In genomic region chr4:40656221-40656863, GRCh38 we compare ENCODE assay signal across 11 cellular contexts. TPM values are rescaled to one million over a fixed set of nuclear protein-coding genes. Genes with fewer than 3 reads are reported as not detected.
DNase-seq lines count a peak whose midpoint lies in the region; ATAC-seq and TF ChIP-seq lines count a peak whose summit lies in the region.
"Had no signal": no experiment of that assay in that cellular context is flagged by ENCODE, and none has a peak within 500 bp of the region (broad histone marks: within the 10 kb centered on the region; RNA-seq: fewer than 3 reads in every experiment).

No MANE protein-coding gene starts in this region.

- TF ChIP-seq CTCF in HL-60 (IDR thresholded peaks at IDR 0.05; ENCODE audit: insufficient read depth, low read length) = no peak
- no peak for TF ChIP-seq CTCF in foreskin fibroblast (IDR thresholded peaks at IDR 0.05; ENCODE audit: low read depth, low read length)

- peaks cover 10% of the 10 kb centered on the region for H3K4me1 Mint-ChIP-seq in activated CD4-positive, alpha-beta memory T cell treated with anti-CD3 and anti-CD28 coated beads for 36 hours (ENCODE audit: low read depth)
- peaks cover 15% of the 10 kb centered on the region for H3K4me1 Mint-ChIP-seq in activated CD4-positive, alpha-beta memory T cell treated with anti-CD3 and anti-CD28 coated beads, Interleukin-2, amount 10 ng/mL, durations not matched to agents 7 days and 5 days

- peak; percentile 96 for ATAC-seq in HG02678 (IDR thresholded peaks at IDR 0.05; ENCODE audit: unreplicated experiment)
- ATAC-seq in stimulated activated naive CD8-positive, alpha-beta T cell treated with anti-CD3 and anti-CD28 coated beads, Interleukin-15, Interleukin-2, amounts not matched to agents 100 U/mL and 50 U/mL, for 24 hours = peak; percentile 73

- H3K4me3 ChIP-seq in HL-60 (replicated peaks; ENCODE audit: insufficient read depth, low read length) (no peak overlapping the region), foreskin fibroblast (ENCODE audit: low read depth in 1 of 2, low read length in 2 of 2) (no peak overlapping the region)
- H3K4me3 ChIP-seq: ovary had no signal

- no peak overlapping the region for H3K27ac ChIP-seq in HL-60 (replicated peaks)
- H3K27ac ChIP-seq: ovary had no signal

- no peak overlapping the region for H3K4me3 Mint-ChIP-seq in activated CD4-positive, alpha-beta memory T cell treated with anti-CD3 and anti-CD28 coated beads for 36 hours
- no peak overlapping the region for H3K4me3 Mint-ChIP-seq in activated CD4-positive, alpha-beta memory T cell treated with anti-CD3 and anti-CD28 coated beads, Interleukin-2, amount 10 ng/mL, durations not matched to agents 7 days and 5 days

- no peaks in the 10 kb centered on the region for H3K9me3 Mint-ChIP-seq in activated CD4-positive, alpha-beta memory T cell treated with anti-CD3 and anti-CD28 coated beads for 36 hours
- H3K9me3 Mint-ChIP-seq in activated CD4-positive, alpha-beta memory T cell treated with anti-CD3 and anti-CD28 coated beads, Interleukin-2, amount 10 ng/mL, durations not matched to agents 7 days and 5 days = no peaks in the 10 kb centered on the region

- no peak overlapping the region for H3K27ac Mint-ChIP-seq in activated CD4-positive, alpha-beta memory T cell treated with anti-CD3 and anti-CD28 coated beads for 36 hours
- no peak overlapping the region for H3K27ac Mint-ChIP-seq in activated CD4-positive, alpha-beta memory T cell treated with anti-CD3 and anti-CD28 coated beads, Interleukin-2, amount 10 ng/mL, durations not matched to agents 7 days and 5 days

- CTCF ChIA-PET in activated CD4-positive, alpha-beta memory T cell treated with anti-CD3 and anti-CD28 coated beads for 36 hours (lab: Charles Lee) = no interaction called here
- CTCF ChIA-PET in activated CD4-positive, alpha-beta memory T cell treated with anti-CD3 and anti-CD28 coated beads, Interleukin-2, amount 10 ng/mL, durations not matched to agents 7 days and 5 days (lab: Charles Lee) = no interaction called here

- POLR2A ChIA-PET in activated CD4-positive, alpha-beta memory T cell treated with anti-CD3 and anti-CD28 coated beads for 36 hours (lab: Charles Lee) = interaction anchor here (0.7 to 1.0 kb wide), 3 partner anchors 16 to 1529 kb away, joined by 3 to 4 read pairs (median 3); no protein-coding TSS in a partner anchor
- POLR2A ChIA-PET in activated CD4-positive, alpha-beta memory T cell treated with anti-CD3 and anti-CD28 coated beads, Interleukin-2, amount 10 ng/mL, durations not matched to agents 7 days and 5 days (lab: Charles Lee) = interaction anchor here (0.9 to 1.0 kb wide), 2 partner anchors 13 to 17 kb away, joined by 3 to 4 read pairs; no protein-coding TSS in a partner anchor

- no peaks in the 10 kb centered on the region for H3K27me3 ChIP-seq in HL-60 (ENCODE audit: insufficient read depth, poor library complexity, severe bottlenecking)
- H3K27me3 ChIP-seq: ovary had no signal

- no peaks in the 10 kb centered on the region for H3K27me3 Mint-ChIP-seq in activated CD4-positive, alpha-beta memory T cell treated with anti-CD3 and anti-CD28 coated beads for 36 hours
- no peaks in the 10 kb centered on the region for H3K27me3 Mint-ChIP-seq in activated CD4-positive, alpha-beta memory T cell treated with anti-CD3 and anti-CD28 coated beads, Interleukin-2, amount 10 ng/mL, durations not matched to agents 7 days and 5 days

- intact Hi-C loops in activated CD4-positive, alpha-beta memory T cell treated with anti-CD3 and anti-CD28 coated beads for 36 hours (cut with micrococcal nuclease) = loop anchor here (2.0 kb wide), 1 partner anchor 16 kb away; no protein-coding TSS in a partner anchor

- H3K36me3 Mint-ChIP-seq in activated CD4-positive, alpha-beta memory T cell treated with anti-CD3 and anti-CD28 coated beads for 36 hours = no peaks in the 10 kb centered on the region
- no peaks in the 10 kb centered on the region for H3K36me3 Mint-ChIP-seq in activated CD4-positive, alpha-beta memory T cell treated with anti-CD3 and anti-CD28 coated beads, Interleukin-2, amount 10 ng/mL, durations not matched to agents 7 days and 5 days (ENCODE audit: low read depth)

- DNase-seq in activated CD4-positive, alpha-beta memory T cell treated with anti-CD3 and anti-CD28 coated beads for 36 hours = peak; percentile 22
- DNase-seq in activated CD4-positive, alpha-beta memory T cell treated with anti-CD3 and anti-CD28 coated beads, Interleukin-2, amount 10 ng/mL, durations not matched to agents 7 days and 5 days = no peak
- peak; percentile 37 to 40 for DNase-seq in HL-60 (ENCODE audit: low read depth in 1 of 2, low spot score in 1 of 2)
- DNase-seq in stimulated activated naive CD8-positive, alpha-beta T cell treated with anti-CD3 and anti-CD28 coated beads, Interleukin-15, Interleukin-2, amounts not matched to agents 100 U/mL and 50 U/mL, for 24 hours = no peak
- no peak for DNase-seq in hepatic stellate cell (ENCODE audit: low spot score)
- DNase-seq in foreskin fibroblast = no peak
- no peak for DNase-seq in cortex of kidney (lab: John Stamatoyannopoulos, UW)
- DNase-seq: activated CD4-positive, alpha-beta T cell treated with anti-CD3 and anti-CD28 coated beads, Interleukin-2, amount 50 U/mL, for 4 hours; HCEC 1CT; ovary had no signal

RNA-seq across cellular contexts. Expression of gene RBM47, which starts 26.7 kb away (rescaled TPM):
- total RNA-seq in activated CD4-positive, alpha-beta memory T cell treated with anti-CD3 and anti-CD28 coated beads for 36 hours = 1 to 10 TPM; 1.7 to 2.6 TPM
- total RNA-seq in activated CD4-positive, alpha-beta memory T cell treated with anti-CD3 and anti-CD28 coated beads, Interleukin-2, amount 10 ng/mL, durations not matched to agents 7 days and 5 days = 1 to 10 TPM; 2.1 to 2.2 TPM

Comparison
In these comparisons a context has a peak if more than half of its experiments do, and no peak if none do; other contexts are left out.
1. DNase-seq: peak in activated CD4-positive, alpha-beta memory T cell treated with anti-CD3 and anti-CD28 coated beads for 36 hours (single experiment) and HL-60 (2 of 2); none in activated CD4-positive, alpha-beta memory T cell treated with anti-CD3 and anti-CD28 coated beads, Interleukin-2, amount 10 ng/mL, durations not matched to agents 7 days and 5 days (single experiment), stimulated activated naive CD8-positive, alpha-beta T cell treated with anti-CD3 and anti-CD28 coated beads, Interleukin-15, Interleukin-2, amounts not matched to agents 100 U/mL and 50 U/mL, for 24 hours (single experiment), hepatic stellate cell (single experiment), foreskin fibroblast (0 of 2) and cortex of kidney (single experiment).